2 cellular contexts compared by ENCODE assay signal in genomic region chr5:73636408-73636807, GRCh38.
TF ChIP-seq lines count a peak whose summit lies in the region.

No MANE protein-coding gene starts in this region.

TF ChIP-seq in HEK293, 187 proteins besides CTCF, POLR2A, EP300 and RAD21:
- TF ChIP-seq KLF9 (tag by site-specific recombination; IDR thresholded peaks at IDR 0.05; ENCODE audit: low read depth) (no peak), MYNN (tag by site-specific recombination; IDR thresholded peaks at IDR 0.05; ENCODE audit: borderline replicate concordance) (no peak), ZNF18 (tag by site-specific recombination; IDR thresholded peaks at IDR 0.05) (peak; percentile 92), PRDM10 (tag by site-specific recombination; IDR thresholded peaks at IDR 0.05) (peak; percentile 78), ZNF449 (tag by site-specific recombination; IDR thresholded peaks at IDR 0.05) (no peak)
TF ChIP-seq in HEK293: peak in this region for 2.

TF ChIP-seq in GM12878, 131 proteins besides CTCF, POLR2A, EP300 and RAD21:
- TF ChIP-seq DPF2 (IDR thresholded peaks at IDR 0.05) (no peak), RB1 (IDR thresholded peaks at IDR 0.05; ENCODE audit: borderline replicate concordance) (no peak), RCOR1 (conservative IDR thresholded peaks at IDR 0.05; ENCODE audit: low read depth, low read length) (no peak), RELB (IDR thresholded peaks at IDR 0.05; ENCODE audit: low read depth) (no peak), SUPT20H (IDR thresholded peaks at IDR 0.05; ENCODE audit: borderline replicate concordance, control insufficient read depth, low read depth, low read length) (no peak), MYC (IDR thresholded peaks at IDR 0.05; ENCODE audit: insufficient read depth, insufficient read length, insufficient replicate concordance, low read length, severe bottlenecking) (no peak), RAD51 (IDR thresholded peaks at IDR 0.05) (no peak)
